8 cellular contexts compared by ENCODE assay signal in genomic region chr6:28896505-28897392, GRCh38. TPM values are rescaled to one million over a fixed set of nuclear protein-coding genes. Genes with fewer than 3 reads are reported as not detected.
DNase-seq lines count a peak whose midpoint lies in the region; ATAC-seq and TF ChIP-seq lines count a peak whose summit lies in the region.

No MANE protein-coding gene starts in this region.

- H4K20me1 ChIP-seq in Karpas-422 (ENCODE audit: insufficient read depth, low read depth, low read length): no peaks in the 10 kb centered on the region

- ATAC-seq in activated naive CD8-positive, alpha-beta T cell treated with anti-CD3 and anti-CD28 coated beads, Interleukin-2, amount 10 ng/mL, durations not matched to agents 7 days and 5 days (ENCODE audit: low read depth): peak; percentile 43
- peak; percentile 18 to 51 (median 49) for ATAC-seq in heart left ventricle

- 0% methylated on average over 39 to 41 of the region's 41 CpGs for WGBS in heart left ventricle, 4 donors
- 0 to 1% (median 0%) methylated on average over 41 of the region's 41 CpGs for WGBS in ovary, 3 donors

- peak overlapping the region; percentile 95 for H3K4me3 Mint-ChIP-seq in Calu3 (ENCODE audit: low read depth, unreplicated experiment)
- H3K4me3 Mint-ChIP-seq in activated naive CD8-positive, alpha-beta T cell treated with anti-CD3 and anti-CD28 coated beads, Interleukin-2, amount 10 ng/mL, durations not matched to agents 7 days and 5 days: peak overlapping the region; percentile 94

- H3K9me3 ChIP-seq in Karpas-422 (ENCODE audit: low read length): no peaks in the 10 kb centered on the region
- H3K9me3 ChIP-seq in heart left ventricle: no peaks in the 10 kb centered on the region
- H3K9me3 ChIP-seq in ovary: no peaks in the 10 kb centered on the region

- BruUV-seq in Calu3 (replicated peaks; lab: Mats Ljungman, UMichigan): TSS peak; percentile 94

- no peaks in the 10 kb centered on the region for H3K27me3 Mint-ChIP-seq in Calu3 (ENCODE audit: unreplicated experiment)
- no peaks in the 10 kb centered on the region for H3K27me3 Mint-ChIP-seq in activated naive CD8-positive, alpha-beta T cell treated with anti-CD3 and anti-CD28 coated beads, Interleukin-2, amount 10 ng/mL, durations not matched to agents 7 days and 5 days

- H3K9me2 ChIP-seq in Karpas-422 (replicated peaks; ENCODE audit: insufficient read depth, low read length): no peaks in the 10 kb centered on the region

- H2AFZ ChIP-seq in Karpas-422 (ENCODE audit: low read length): peak overlapping the region; percentile 92

- intact Hi-C loops in Calu3 (cut with micrococcal nuclease; ENCODE audit: unreplicated experiment): loop anchor here (2.0 kb wide), 3 partner anchors 26 to 58 kb away; partner anchors contain the start of gene TRIM27
- intact Hi-C loops in heart left ventricle (cut with DNase I): loop anchor here in 8 of 10 donors (1.0 to 10.0 kb wide), 13 partner anchors 26 to 88 kb away; partner anchors contain the start of gene TRIM27 (in 4 of the 8)
- intact Hi-C loops in ovary (cut with DNase I): loop anchor here in 3 of 4 donors (5.0 to 10.0 kb wide), 3 partner anchors 46 to 88 kb away; no protein-coding TSS in a partner anchor

- H3K36me3 ChIP-seq in Karpas-422 (ENCODE audit: insufficient read depth, low read length) (peaks cover 10% of the 10 kb centered on the region; the same call in 1 of the 2 replicates), heart left ventricle (peaks cover 0 to 20% (median 16%) of the 10 kb centered on the region in 9 donors), ovary (no peaks in the 10 kb centered on the region)

- H3K9me3 Mint-ChIP-seq in Calu3 (ENCODE audit: low read depth, unreplicated experiment): no peaks in the 10 kb centered on the region
- H3K9me3 Mint-ChIP-seq in activated naive CD8-positive, alpha-beta T cell treated with anti-CD3 and anti-CD28 coated beads, Interleukin-2, amount 10 ng/mL, durations not matched to agents 7 days and 5 days: no peaks in the 10 kb centered on the region

- H3K27ac ChIP-seq in Karpas-422 (ENCODE audit: low read length): peak overlapping the region; percentile 84
- H3K27ac ChIP-seq in heart left ventricle: peak overlapping the region; percentile 80 to 99 (median 96)
- peak overlapping the region; percentile 98 to 99 for H3K27ac ChIP-seq in ovary

- H3K9ac ChIP-seq in Karpas-422 (ENCODE audit: low read length): peak overlapping the region; percentile 86

- POLR2A ChIA-PET in activated naive CD8-positive, alpha-beta T cell treated with anti-CD3 and anti-CD28 coated beads, Interleukin-2, amount 10 ng/mL, durations not matched to agents 7 days and 5 days (lab: Charles Lee): interaction anchor here (0.9 to 5.5 kb wide), 12 partner anchors 12 to 1032 kb away, joined by 3 to 119 read pairs (median 10); partner anchors contain the start of gene TRIM27

- H3K4me1 Mint-ChIP-seq in Calu3 (ENCODE audit: low read depth, unreplicated experiment): no peaks in the 10 kb centered on the region
- H3K4me1 Mint-ChIP-seq in activated naive CD8-positive, alpha-beta T cell treated with anti-CD3 and anti-CD28 coated beads, Interleukin-2, amount 10 ng/mL, durations not matched to agents 7 days and 5 days: peaks cover 21% of the 10 kb centered on the region

- DNase-seq in Calu3 (peak; percentile 61), GM20000 (ENCODE audit: low spot score) (peak; percentile 51), Karpas-422 (peak; percentile 84), SK-N-DZ (ENCODE audit: low spot score) (peak; percentile 72), heart left ventricle (peak; percentile 42 to 76 (median 54)), ovary (peak; percentile 57 to 78 (median 68)), foreskin melanocyte (no peak)
- DNase-seq in activated naive CD8-positive, alpha-beta T cell treated with anti-CD3 and anti-CD28 coated beads, Interleukin-2, amount 10 ng/mL, durations not matched to agents 7 days and 5 days: peak; percentile 61

- H3K4me1 ChIP-seq in Karpas-422 (ENCODE audit: low read length) (peaks cover 23% of the 10 kb centered on the region), heart left ventricle (peaks cover 0 to 23% (median 7%) of the 10 kb centered on the region in 12 donors), ovary (ENCODE audit: insufficient read depth) (no peaks in the 10 kb centered on the region)

- H3K27ac Mint-ChIP-seq in Calu3 (ENCODE audit: unreplicated experiment): peak overlapping the region; percentile 100
- peak overlapping the region; percentile 97 for H3K27ac Mint-ChIP-seq in activated naive CD8-positive, alpha-beta T cell treated with anti-CD3 and anti-CD28 coated beads, Interleukin-2, amount 10 ng/mL, durations not matched to agents 7 days and 5 days

- H3K4me2 ChIP-seq in Karpas-422 (ENCODE audit: low read depth, low read length, poor library complexity, severe bottlenecking): peak overlapping the region; percentile 98

- no peaks in the 10 kb centered on the region for H3K79me2 ChIP-seq in Karpas-422 (ENCODE audit: low read length)

- no peak for TF ChIP-seq POLR2A in heart left ventricle (IDR thresholded peaks at IDR 0.05)
- TF ChIP-seq POLR2A in ovary (IDR thresholded peaks at IDR 0.05): peak; percentile 19

- CTCF ChIA-PET in Calu3 (lab: Charles Lee): interaction anchor here (0.7 to 2.1 kb wide), 9 partner anchors 20 to 800 kb away, joined by 3 to 11 read pairs (median 3); partner anchors contain the start of gene TRIM27

- H3K36me3 Mint-ChIP-seq in Calu3 (ENCODE audit: insufficient read depth, unreplicated experiment): peaks cover 62% of the 10 kb centered on the region
- H3K36me3 Mint-ChIP-seq in activated naive CD8-positive, alpha-beta T cell treated with anti-CD3 and anti-CD28 coated beads, Interleukin-2, amount 10 ng/mL, durations not matched to agents 7 days and 5 days: peaks cover 10% of the 10 kb centered on the region

- no peak for TF ChIP-seq EP300 in ovary (IDR thresholded peaks at IDR 0.05)

- TF ChIP-seq CTCF in Calu3 (IDR thresholded peaks at IDR 0.05; ENCODE audit: unreplicated experiment): no peak
- TF ChIP-seq CTCF in GM20000 (IDR thresholded peaks at IDR 0.05; ENCODE audit: extremely low read depth, missing control alignments): peak; percentile 17
- TF ChIP-seq CTCF in heart left ventricle (IDR thresholded peaks at IDR 0.05): peak in 8 of 12 donors; percentile 19 to 39 (median 26)
- peak in 2 of 3 donors; percentile 32 to 35 for TF ChIP-seq CTCF in ovary (IDR thresholded peaks at IDR 0.05)

- H3K4me3 ChIP-seq in Karpas-422 (ENCODE audit: low read length): peak overlapping the region; percentile 96
- H3K4me3 ChIP-seq in heart left ventricle: peak overlapping the region; percentile 51 to 87 (median 73)
- H3K4me3 ChIP-seq in ovary: peak overlapping the region; percentile 59

- no peaks in the 10 kb centered on the region for H3K27me3 ChIP-seq in Karpas-422 (ENCODE audit: low read length)
- H3K27me3 ChIP-seq in heart left ventricle: no peaks in the 10 kb centered on the region
- no peaks in the 10 kb centered on the region for H3K27me3 ChIP-seq in ovary

RNA-seq across cellular contexts. Expression of gene TRIM27, which starts 27.0 kb away (rescaled TPM):
- total RNA-seq in Calu3 (2022) (85.8 and 91.6 TPM in 2 replicates), heart left ventricle (10 to 100 TPM; 14.7 to 37.7 (median 19.8) TPM), ovary (10 to 100 TPM; 43.7 to 57.6 (median 48.8) TPM)
- 84.3 and 87.8 TPM in 2 replicates for total RNA-seq in Karpas-422 (2014; rRNA removed; shearing (Covaris generic); ENCODE audit: low replicate concordance)
- 74.0 and 84.2 TPM in 2 replicates for polyA plus RNA-seq in SK-N-DZ (2014; cell fraction: cytosol; rRNA removed)
- 121 and 154 TPM in 2 replicates for polyA plus RNA-seq in SK-N-DZ (2014; cell fraction: nucleus; rRNA removed)
- 10 to 100 TPM; 64.4 to 67.1 TPM for total RNA-seq in activated naive CD8-positive, alpha-beta T cell treated with anti-CD3 and anti-CD28 coated beads, Interleukin-2, amount 10 ng/mL, durations not matched to agents 7 days and 5 days
- polyA plus RNA-seq in heart left ventricle (10 to 100 TPM; 15.1 to 33.5 TPM), ovary (10 to 100 TPM; 33.3 to 61.1 TPM)
